ENCODE assay signal across 1 cellular context in genomic region chr2:161160226-161161073, GRCh38.
TF ChIP-seq lines count a peak whose summit lies in the region.

TSS of gene TANK (plus strand) at chr2:161160428. CDS start at chr2:161179663, 19,235 bp downstream.

TF ChIP-seq in HEK293, 187 proteins besides CTCF, POLR2A, EP300 and RAD21 (continued from another document and continues in another):
- TF ChIP-seq ZBTB11 (tag by site-specific recombination; conservative IDR thresholded peaks at IDR 0.05; ENCODE audit: low read depth) = peak; percentile 97
- no peak for TF ChIP-seq ZNF114 (tag by site-specific recombination; IDR thresholded peaks at IDR 0.05)
- no peak for TF ChIP-seq BCL6B (tag by site-specific recombination; IDR thresholded peaks at IDR 0.05)
- peak; percentile 47; the same call in 1 of the 2 replicates for TF ChIP-seq KLF16 (tag by site-specific recombination; IDR thresholded peaks at IDR 0.05)
- no peak for TF ChIP-seq ZNF354C (tag by site-specific recombination; IDR thresholded peaks at IDR 0.05; ENCODE audit: borderline replicate concordance, low read depth)
- peak; percentile 91 for TF ChIP-seq PRDM10 (tag by site-specific recombination; IDR thresholded peaks at IDR 0.05)
- no peak for TF ChIP-seq ZNF148 (tag by site-specific recombination; IDR thresholded peaks at IDR 0.05; ENCODE audit: borderline replicate concordance)
- no peak for TF ChIP-seq ZNF398 (tag by site-specific recombination; IDR thresholded peaks at IDR 0.05)
- TF ChIP-seq ZNF596 (tag by site-specific recombination; IDR thresholded peaks at IDR 0.05) = no peak
- TF ChIP-seq ZNF121 (tag by site-specific recombination; IDR thresholded peaks at IDR 0.05) = no peak
- TF ChIP-seq ZFHX2 (tag by site-specific recombination; conservative IDR thresholded peaks at IDR 0.05) = peak; percentile 78
- no peak; the same call in none of the 2 replicates for TF ChIP-seq ZNF76 (tag by site-specific recombination; IDR thresholded peaks at IDR 0.05; ENCODE audit: borderline replicate concordance, low read depth)
- peak; percentile 71 for TF ChIP-seq KLF1 (tag by site-specific recombination; IDR thresholded peaks at IDR 0.05)
- TF ChIP-seq ZNF830 (tag by site-specific recombination; IDR thresholded peaks at IDR 0.05; ENCODE audit: low read depth) = no peak
- no peak for TF ChIP-seq ZNF600 (tag by site-specific recombination; IDR thresholded peaks at IDR 0.05)
- 0 out of 2 replicates have a peak, but pooled peaks have one; percentile 53 for TF ChIP-seq ZXDB (tag by site-specific recombination; IDR thresholded peaks at IDR 0.05)
- no peak for TF ChIP-seq IKZF3 (tag by site-specific recombination; IDR thresholded peaks at IDR 0.05)
- no peak for TF ChIP-seq ZNF324 (tag by site-specific recombination; IDR thresholded peaks at IDR 0.05)
- TF ChIP-seq ZNF791 (tag by site-specific recombination; IDR thresholded peaks at IDR 0.05) = no peak
- TF ChIP-seq PBX3 (CRISPR knock-in tag; IDR thresholded peaks at IDR 0.05) = peak; percentile 75; the same call in 1 of the 2 replicates
- no peak for TF ChIP-seq ATF2 (tag by site-specific recombination; IDR thresholded peaks at IDR 0.05; ENCODE audit: low read depth)
- no peak for TF ChIP-seq OSR2 (tag by site-specific recombination; IDR thresholded peaks at IDR 0.05)
- TF ChIP-seq ZNF639 (tag by site-specific recombination; IDR thresholded peaks at IDR 0.05) = no peak
- no peak for TF ChIP-seq PRDM6 (tag by site-specific recombination; IDR thresholded peaks at IDR 0.05)
- peak; percentile 71; the same call in 1 of the 2 replicates for TF ChIP-seq ZNF2 (tag by site-specific recombination; IDR thresholded peaks at IDR 0.05)
- no peak for TF ChIP-seq ZNF449 (tag by site-specific recombination; IDR thresholded peaks at IDR 0.05)
- TF ChIP-seq ZBTB49 (tag by site-specific recombination; IDR thresholded peaks at IDR 0.05; ENCODE audit: low read depth) = no peak
